In genomic region chr6:45836984-45837383, GRCh38 we compare ENCODE assay signal across 17 cellular contexts.
DNase-seq lines count a peak whose midpoint lies in the region; ATAC-seq and FAIRE-seq lines count a peak whose summit lies in the region.
"Had no signal": no experiment of that assay in that cellular context is flagged by ENCODE, and none has a peak within 500 bp of the region (broad histone marks: within the 10 kb centered on the region; RNA-seq: fewer than 3 reads in every experiment).

No MANE protein-coding gene starts in this region.

- DNase-seq in activated naive CD8-positive, alpha-beta T cell treated with anti-CD3 and anti-CD28 coated beads for 36 hours, result no peak
- DNase-seq in HTR-8/SVneo (ENCODE audit: insufficient read length, low spot score) (no peak), trophoblast cell (no peak)
- no peak for DNase-seq in T-helper 2 cell treated with Interferon-gamma antibody and Interleukin-4, amounts not matched to agents 5 μg/mL and 100 μg/mL, for 36 hours (ENCODE audit: low spot score)
- no peak for DNase-seq in effector CD8-positive, alpha-beta T cell (lab: John Stamatoyannopoulos, UW)
- DNase-seq: Calu3; CD4-positive, alpha-beta T cell; H9; NCI-H1048; NCI-H146; NCI-H2081 treated with DMSO at 0.1 percent for 48 hours; NCI-H524 had no signal

- H3K27ac Mint-ChIP-seq in activated naive CD8-positive, alpha-beta T cell, result peak overlapping the region; percentile 55
- H3K27ac Mint-ChIP-seq in activated naive CD8-positive, alpha-beta T cell treated with anti-CD3 and anti-CD28 coated beads for 36 hours, result no peak overlapping the region
- H3K27ac Mint-ChIP-seq in T-helper 2 cell treated with Interferon-gamma antibody and Interleukin-4, amounts not matched to agents 5 μg/mL and 100 μg/mL, for 36 hours, result peak overlapping the region; percentile 6
- H3K27ac Mint-ChIP-seq: CD4-positive, alpha-beta T cell; H9 had no signal

- no peaks in the 10 kb centered on the region for H3K79me2 ChIP-seq in trophoblast cell (ENCODE audit: control insufficient read depth, insufficient read depth, low read length, poor library complexity)

- H3K4me3 Mint-ChIP-seq in activated naive CD8-positive, alpha-beta T cell, result no peak overlapping the region
- H3K4me3 Mint-ChIP-seq in activated naive CD8-positive, alpha-beta T cell treated with anti-CD3 and anti-CD28 coated beads for 36 hours, result no peak overlapping the region
- H3K4me3 Mint-ChIP-seq in T-helper 2 cell treated with Interferon-gamma antibody and Interleukin-4, amounts not matched to agents 5 μg/mL and 100 μg/mL, for 36 hours, result no peak overlapping the region
- H3K4me3 Mint-ChIP-seq: CD4-positive, alpha-beta T cell; H9 had no signal

- H3K9me3 ChIP-seq in trophoblast cell (ENCODE audit: insufficient read depth, low read depth, low read length), result peaks cover 2% of the 10 kb centered on the region

- no peaks in the 10 kb centered on the region for H3K27me3 ChIP-seq in trophoblast cell (ENCODE audit: insufficient read depth, low read length)

- H3K4me1 Mint-ChIP-seq in activated naive CD8-positive, alpha-beta T cell (ENCODE audit: low read depth), result peaks cover 19% of the 10 kb centered on the region
- peaks cover 21% of the 10 kb centered on the region for H3K4me1 Mint-ChIP-seq in activated naive CD8-positive, alpha-beta T cell treated with anti-CD3 and anti-CD28 coated beads for 36 hours
- peaks cover 50% of the 10 kb centered on the region for H3K4me1 Mint-ChIP-seq in T-helper 2 cell treated with Interferon-gamma antibody and Interleukin-4, amounts not matched to agents 5 μg/mL and 100 μg/mL, for 36 hours (ENCODE audit: low read depth)
- H3K4me1 Mint-ChIP-seq: H9 had no signal

- no peak overlapping the region for H3K4ac ChIP-seq in trophoblast cell (ENCODE audit: low read depth, low read length)

- no peak overlapping the region for H4K12ac ChIP-seq in trophoblast cell (ENCODE audit: low read depth, low read length)

- no peak overlapping the region for H4K91ac ChIP-seq in trophoblast cell (ENCODE audit: low read depth, low read length)

- H2BK5ac ChIP-seq in trophoblast cell (ENCODE audit: low read depth, low read length, poor library complexity), result no peak overlapping the region

- H2BK12ac ChIP-seq in trophoblast cell (ENCODE audit: low read length), result no peak overlapping the region

- no peak overlapping the region for H3K18ac ChIP-seq in trophoblast cell (ENCODE audit: low read length)

- H3K14ac ChIP-seq in trophoblast cell (ENCODE audit: low read length), result no peak overlapping the region

- FAIRE-seq in HTR-8/SVneo (lab: Jason Lieb, UNC), result peak; percentile 4
- FAIRE-seq: GM12878, GM18507, GM19239 had no signal

- H3K36me3 Mint-ChIP-seq in activated naive CD8-positive, alpha-beta T cell, result no peaks in the 10 kb centered on the region
- H3K36me3 Mint-ChIP-seq in activated naive CD8-positive, alpha-beta T cell treated with anti-CD3 and anti-CD28 coated beads for 36 hours, result no peaks in the 10 kb centered on the region
- H3K36me3 Mint-ChIP-seq in T-helper 2 cell treated with Interferon-gamma antibody and Interleukin-4, amounts not matched to agents 5 μg/mL and 100 μg/mL, for 36 hours (ENCODE audit: low read depth), result no peaks in the 10 kb centered on the region

- no peak overlapping the region for H4K8ac ChIP-seq in trophoblast cell (ENCODE audit: low read depth, low read length)

- H3K9me3 Mint-ChIP-seq in activated naive CD8-positive, alpha-beta T cell (ENCODE audit: low read depth), result no peaks in the 10 kb centered on the region
- H3K9me3 Mint-ChIP-seq in activated naive CD8-positive, alpha-beta T cell treated with anti-CD3 and anti-CD28 coated beads for 36 hours, result no peaks in the 10 kb centered on the region
- no peaks in the 10 kb centered on the region for H3K9me3 Mint-ChIP-seq in T-helper 2 cell treated with Interferon-gamma antibody and Interleukin-4, amounts not matched to agents 5 μg/mL and 100 μg/mL, for 36 hours
- H3K9me3 Mint-ChIP-seq: CD4-positive, alpha-beta T cell; H9 had no signal

- no peaks in the 10 kb centered on the region for H3K27me3 Mint-ChIP-seq in activated naive CD8-positive, alpha-beta T cell
- H3K27me3 Mint-ChIP-seq in activated naive CD8-positive, alpha-beta T cell treated with anti-CD3 and anti-CD28 coated beads for 36 hours, result no peaks in the 10 kb centered on the region
- no peaks in the 10 kb centered on the region for H3K27me3 Mint-ChIP-seq in T-helper 2 cell treated with Interferon-gamma antibody and Interleukin-4, amounts not matched to agents 5 μg/mL and 100 μg/mL, for 36 hours (ENCODE audit: low read depth)
- H3K27me3 Mint-ChIP-seq: CD4-positive, alpha-beta T cell had no signal

- no peaks in the 10 kb centered on the region for H3K79me1 ChIP-seq in trophoblast cell (ENCODE audit: low read length)

- no peak overlapping the region for H3K4me2 ChIP-seq in trophoblast cell (ENCODE audit: low read length)

- peak overlapping the region; percentile 28 for H3K4me3 ChIP-seq in trophoblast cell (ENCODE audit: low read depth, low read length)
- H3K4me3 ChIP-seq: GM12878 had no signal

- no peak overlapping the region for H2BK120ac ChIP-seq in trophoblast cell (ENCODE audit: insufficient read depth, low read length, poor library complexity)

- H3K36me3 ChIP-seq in trophoblast cell (ENCODE audit: control insufficient read depth in 1 of 2, insufficient read depth in 2 of 2, low read length in 2 of 2), result no peaks in the 10 kb centered on the region

- H2AFZ ChIP-seq in trophoblast cell (ENCODE audit: insufficient read depth, low read length, poor library complexity), result no peak overlapping the region

- ATAC-seq in GM18870 (IDR thresholded peaks at IDR 0.05; ENCODE audit: unreplicated experiment), result no peak
- ATAC-seq: GM12878 had no signal

- H3K27ac ChIP-seq in trophoblast cell (ENCODE audit: low read depth, low read length), result no peak overlapping the region

- H2AK5ac ChIP-seq in trophoblast cell (ENCODE audit: low read length), result no peak overlapping the region

- H3K23ac ChIP-seq in trophoblast cell (ENCODE audit: low read length), result no peak overlapping the region

- H3K9ac ChIP-seq in trophoblast cell (ENCODE audit: low read length), result no peak overlapping the region

- no CpG with 5 or more reads among the region's 5 CpGs for WGBS in trophoblast cell (ENCODE audit: extremely low coverage, insufficient coverage, insufficient read length)

- peaks cover 0 to 3% of the 10 kb centered on the region in 2 experiments for H3K4me1 ChIP-seq in trophoblast cell (ENCODE audit: control insufficient read depth in 1 of 2, insufficient read depth in 2 of 2, low read length in 2 of 2)
